ENCODE assay signal across 9 cellular contexts in the genomic region with DNA sequence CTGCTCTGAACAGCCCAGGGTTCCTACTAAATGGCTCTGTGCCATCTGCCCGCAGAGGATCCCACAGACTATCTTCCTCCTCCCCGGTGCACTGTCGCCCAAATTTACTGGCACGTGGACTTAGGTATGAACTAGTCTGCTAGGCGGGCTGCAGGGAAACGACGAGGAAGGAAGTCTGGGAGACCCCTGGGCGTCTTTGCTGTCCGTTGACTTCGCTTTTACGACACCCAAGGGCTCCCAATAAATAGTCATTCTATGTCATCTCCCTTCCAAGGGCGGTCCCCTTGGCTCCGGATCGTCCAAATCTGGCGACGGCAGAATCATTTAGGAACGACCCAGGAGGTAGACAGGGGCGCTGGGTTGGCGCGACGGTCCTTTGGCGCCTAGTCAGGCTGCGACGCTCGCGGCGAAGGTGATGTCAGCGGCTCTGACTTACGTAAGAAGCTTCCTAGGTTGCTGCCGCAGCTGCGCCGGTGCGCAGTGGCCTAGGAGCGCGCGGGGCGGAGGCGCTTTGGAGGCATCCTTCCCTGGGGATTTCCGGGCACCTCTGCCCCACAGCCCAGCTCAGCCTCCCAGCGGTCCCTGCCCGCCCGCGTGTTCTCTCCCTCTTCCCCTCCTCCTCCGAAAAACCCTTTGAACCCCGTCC. TPM values are rescaled to one million over a fixed set of nuclear protein-coding genes. Genes with fewer than 3 reads are reported as not detected.
A peak's percentile ranks its signal among the peaks of the same experiment; 100 is the strongest.
DNase-seq lines count a peak whose midpoint lies in the region; ATAC-seq, FAIRE-seq and TF ChIP-seq lines count a peak whose summit lies in the region.
"Had no signal": no experiment of that assay in that cellular context is flagged by ENCODE, and none has a peak within 500 bp of the region (broad histone marks: within the 10 kb centered on the region; RNA-seq: fewer than 3 reads in every experiment).

No MANE protein-coding gene starts in this region.

- intact Hi-C loops in psoas muscle (cut with DNase I) = loop anchor here in 1 of 2 donors (10.0 kb wide), 1 partner anchor 218 kb away; no protein-coding TSS in a partner anchor

- H3K4me1 Mint-ChIP-seq in activated T-cell treated with anti-CD3 and anti-CD28 coated beads, Interleukin-2, amount 50 U/mL, for 24 hours (ENCODE audit: low read depth) = peaks cover 11% of the 10 kb centered on the region

- H3K4me1 ChIP-seq in psoas muscle = no peaks in the 10 kb centered on the region

- DNase-seq in activated T-cell treated with anti-CD3 and anti-CD28 coated beads, Interleukin-2, amount 50 U/mL, for 24 hours = no peak
- DNase-seq in activated T-cell treated with anti-CD3 and anti-CD28 coated beads for 4 hours = no peak
- DNase-seq in SK-N-DZ (ENCODE audit: low spot score) = peak; percentile 20
- peak; percentile 43 for DNase-seq in fibroblast of villous mesenchyme (ENCODE audit: low read depth)
- DNase-seq in psoas muscle = peak; percentile 21 to 57
- DNase-seq in D721Med (ENCODE audit: insufficient read length, low spot score) = no peak

- TF ChIP-seq CTCF in fibroblast of villous mesenchyme (IDR thresholded peaks at IDR 0.05; ENCODE audit: insufficient read depth, low read depth, low read length) (no peak), psoas muscle (IDR thresholded peaks at IDR 0.05) (no peak), D721Med (IDR thresholded peaks at IDR 0.05; ENCODE audit: insufficient read depth, missing control alignments) (no peak)

- WGBS in psoas muscle, 3 donors = 0 to 32% (median 1%) methylated on average over 27 to 45 of the region's 45 CpGs

- no peaks in the 10 kb centered on the region for H3K36me3 Mint-ChIP-seq in activated T-cell treated with anti-CD3 and anti-CD28 coated beads, Interleukin-2, amount 50 U/mL, for 24 hours (ENCODE audit: low read depth)

- H3K27ac Mint-ChIP-seq in activated T-cell treated with anti-CD3 and anti-CD28 coated beads, Interleukin-2, amount 50 U/mL, for 24 hours = no peak overlapping the region

- peaks cover 69% of the 10 kb centered on the region for H3K27me3 Mint-ChIP-seq in activated T-cell treated with anti-CD3 and anti-CD28 coated beads, Interleukin-2, amount 50 U/mL, for 24 hours

- H3K4me3 Mint-ChIP-seq in activated T-cell treated with anti-CD3 and anti-CD28 coated beads, Interleukin-2, amount 50 U/mL, for 24 hours = peak overlapping the region; percentile 44

- ATAC-seq in psoas muscle (peak; percentile 27 to 62 (median 48)), HG03439 (IDR thresholded peaks at IDR 0.05; ENCODE audit: unreplicated experiment) (no peak), GM19397 (IDR thresholded peaks at IDR 0.05; ENCODE audit: unreplicated experiment) (no peak)

- peaks cover 7% of the 10 kb centered on the region for H3K9me3 Mint-ChIP-seq in activated T-cell treated with anti-CD3 and anti-CD28 coated beads, Interleukin-2, amount 50 U/mL, for 24 hours

- H3K9me3 ChIP-seq in psoas muscle = peaks cover 9% of the 10 kb centered on the region

- no peaks in the 10 kb centered on the region for H3K36me3 ChIP-seq in psoas muscle (ENCODE audit: insufficient read depth in 1 of 2, low read depth in 1 of 2)

- H3K27me3 ChIP-seq in psoas muscle (ENCODE audit: insufficient read depth in 3 of 3, low read length in 2 of 3) = peaks cover 0 to 36% (median 2%) of the 10 kb centered on the region in 3 donors

- peak overlapping the region; percentile 51 for H3K4me3 ChIP-seq in fibroblast of villous mesenchyme (ENCODE audit: low read depth, low read length)
- H3K4me3 ChIP-seq in psoas muscle = peak overlapping the region; percentile 63

- no peak overlapping the region for H3K27ac ChIP-seq in psoas muscle

- FAIRE-seq in D721Med (lab: Jason Lieb, UNC) = no peak
- FAIRE-seq: G401.6 had no signal

RNA-seq across cellular contexts. Expression of a gene that starts 2.2 kb away (rescaled TPM):
- polyA plus RNA-seq in SK-N-DZ (2014; cell fraction: cytosol; rRNA removed) = 1.8 TPM in 2 replicates
- polyA plus RNA-seq in SK-N-DZ (2014; cell fraction: nucleus; rRNA removed) = 3.1 and 5.0 TPM in 2 replicates
- total RNA-seq in fibroblast of villous mesenchyme = 2.6 and 5.2 TPM in 2 replicates
- 1 to 10 TPM in 1 of 4 donors, under 1 TPM in 3; 0.22 to 1.3 (median 0.37) TPM for total RNA-seq in psoas muscle
- under 1 TPM; 0.04 to 0.09 (median 0.08) TPM for polyA plus RNA-seq in psoas muscle

Comparison
In these comparisons a context has a peak if more than half of its experiments do, and no peak if none do; other contexts are left out.
1. DNase-seq: peak in SK-N-DZ (single experiment), fibroblast of villous mesenchyme (single experiment) and psoas muscle (2 of 2); none in activated T-cell treated with anti-CD3 and anti-CD28 coated beads, Interleukin-2, amount 50 U/mL, for 24 hours (single experiment), activated T-cell treated with anti-CD3 and anti-CD28 coated beads for 4 hours (single experiment) and D721Med (single experiment).
2. ATAC-seq: peak in psoas muscle (4 of 4); none in HG03439 (single experiment) and GM19397 (single experiment).